14 cellular contexts compared by ENCODE assay signal in genomic region chr19:34787059-34787824, GRCh38. TPM values are rescaled to one million over a fixed set of nuclear protein-coding genes. Genes with fewer than 3 reads are reported as not detected.
DNase-seq lines count a peak whose midpoint lies in the region; ATAC-seq and TF ChIP-seq lines count a peak whose summit lies in the region.
"Had no signal": no experiment of that assay in that cellular context is flagged by ENCODE, and none has a peak within 500 bp of the region (broad histone marks: within the 10 kb centered on the region; RNA-seq: fewer than 3 reads in every experiment).

No MANE protein-coding gene starts in this region.

- no peak overlapping the region for H3K23ac ChIP-seq in trophoblast cell (ENCODE audit: low read length)

- no peak overlapping the region for H3K4ac ChIP-seq in trophoblast cell (ENCODE audit: low read depth, low read length)

- no peaks in the 10 kb centered on the region for H3K79me1 ChIP-seq in trophoblast cell (ENCODE audit: low read length)

- no peak for TF ChIP-seq POLR2A in spleen (IDR thresholded peaks at IDR 0.05)

- H3K9me3 ChIP-seq in heart right ventricle: no peaks in the 10 kb centered on the region
- H3K9me3 ChIP-seq in trophoblast cell (ENCODE audit: insufficient read depth, low read depth, low read length): peaks cover 13% of the 10 kb centered on the region
- peaks cover 0 to 9% (median 0%) of the 10 kb centered on the region in 8 donors for H3K9me3 ChIP-seq in spleen

- H3K18ac ChIP-seq in trophoblast cell (ENCODE audit: low read length): no peak overlapping the region

- no peak for DNase-seq in Right ventricle myocardium superior
- DNase-seq in cardiac septum (ENCODE audit: low spot score): no peak
- peak; percentile 66 for DNase-seq in DMS53 (lab: John Stamatoyannopoulos, UW)
- DNase-seq in heart right ventricle: no peak
- peak; percentile 40 to 51 for DNase-seq in trophoblast cell
- no peak for DNase-seq in medulla oblongata (ENCODE audit: extremely low spot score)
- no peak for DNase-seq in spleen
- DNase-seq: CD4-positive, alpha-beta memory T cell; COR-L47; DMS153; GF-D8; HCEC 1CT had no signal

- H3K79me2 ChIP-seq in trophoblast cell (ENCODE audit: control insufficient read depth, insufficient read depth, low read length, poor library complexity): no peaks in the 10 kb centered on the region

- H4K8ac ChIP-seq in trophoblast cell (ENCODE audit: low read depth, low read length): no peak overlapping the region

- H2AK5ac ChIP-seq in trophoblast cell (ENCODE audit: low read length): no peak overlapping the region

- H3K36me3 ChIP-seq in heart right ventricle: no peaks in the 10 kb centered on the region
- H3K36me3 ChIP-seq in trophoblast cell (ENCODE audit: control insufficient read depth in 1 of 2, insufficient read depth in 2 of 2, low read length in 2 of 2): no peaks in the 10 kb centered on the region
- no peaks in the 10 kb centered on the region for H3K36me3 ChIP-seq in spleen

- no peak overlapping the region for H3K14ac ChIP-seq in trophoblast cell (ENCODE audit: low read length)

- H3K4me1 ChIP-seq in heart right ventricle: no peaks in the 10 kb centered on the region
- H3K4me1 ChIP-seq in trophoblast cell (ENCODE audit: control insufficient read depth in 1 of 2, insufficient read depth in 2 of 2, low read length in 2 of 2): no peaks in the 10 kb centered on the region
- H3K4me1 ChIP-seq in spleen: no peaks in the 10 kb centered on the region

- no peak overlapping the region for H2BK5ac ChIP-seq in trophoblast cell (ENCODE audit: low read depth, low read length, poor library complexity)

- TF ChIP-seq CTCF in heart right ventricle (IDR thresholded peaks at IDR 0.05): no peak
- no peak for TF ChIP-seq CTCF in spleen (IDR thresholded peaks at IDR 0.05 in 8 of 11, conservative IDR thresholded peaks at IDR 0.05 in 3 of 11)

- H3K4me3 ChIP-seq in heart right ventricle (no peak overlapping the region), trophoblast cell (ENCODE audit: low read depth, low read length) (no peak overlapping the region), spleen (no peak overlapping the region)

- peaks cover 0 to 22% (median 5%) of the 10 kb centered on the region in 7 donors for H3K27me3 ChIP-seq in heart right ventricle
- no peaks in the 10 kb centered on the region for H3K27me3 ChIP-seq in trophoblast cell (ENCODE audit: insufficient read depth, low read length)
- no peaks in the 10 kb centered on the region for H3K27me3 ChIP-seq in spleen (replicated peaks in 1 of 7)

- no peak overlapping the region for H3K4me2 ChIP-seq in trophoblast cell (ENCODE audit: low read length)

- no peak overlapping the region for H2BK120ac ChIP-seq in trophoblast cell (ENCODE audit: insufficient read depth, low read length, poor library complexity)

- no peak overlapping the region for H4K12ac ChIP-seq in trophoblast cell (ENCODE audit: low read depth, low read length)

- no peak overlapping the region for H2BK12ac ChIP-seq in trophoblast cell (ENCODE audit: low read length)

- intact Hi-C loops in Right ventricle myocardium superior (cut with DNase I): no loop called here
- intact Hi-C loops in cardiac septum (cut with DNase I): no loop called here
- intact Hi-C loops in heart right ventricle (cut with DNase I): loop anchor here in 1 of 10 donors (10.0 kb wide), 1 partner anchor 128 kb away; no protein-coding TSS in a partner anchor
- intact Hi-C loops in spleen (cut with DNase I; ENCODE audit: low total_unique reads): no loop called here

- no peak overlapping the region for H4K91ac ChIP-seq in trophoblast cell (ENCODE audit: low read depth, low read length)

- no peak overlapping the region for H3K27ac ChIP-seq in heart right ventricle
- H3K27ac ChIP-seq in trophoblast cell (ENCODE audit: low read depth, low read length): no peak overlapping the region
- H3K27ac ChIP-seq in spleen: no peak overlapping the region
- H3K27ac ChIP-seq: C4-2B had no signal

- ATAC-seq in Right ventricle myocardium superior (ENCODE audit: poor library complexity): peak; percentile 88
- ATAC-seq in heart right ventricle: peak in 7 of 8 donors; percentile 28 to 73 (median 65)

- no peak overlapping the region for H2AFZ ChIP-seq in trophoblast cell (ENCODE audit: insufficient read depth, low read length, poor library complexity)

- 29 to 44% methylated on average over 3 of the region's 3 CpGs for WGBS in heart right ventricle, 2 donors
- no CpG with 5 or more reads among the region's 3 CpGs for WGBS in trophoblast cell (ENCODE audit: extremely low coverage, insufficient coverage, insufficient read length)
- 78 to 84% (median 79%) methylated on average over 3 of the region's 3 CpGs for WGBS in spleen, 5 donors

- no peak overlapping the region for H3K9ac ChIP-seq in trophoblast cell (ENCODE audit: low read length)

RNA-seq across cellular contexts. Expression of gene ZNF599, which starts 14.2 kb away (rescaled TPM):
- total RNA-seq in Right ventricle myocardium superior (3.6 TPM), cardiac septum (5.4 TPM), heart right ventricle (1 to 10 TPM; 2.6 to 5.0 (median 3.5) TPM), spleen (10 to 100 TPM in 1 of 7 donors, 1 to 10 TPM in 6; 3.3 to 10.5 (median 7.7) TPM)
- polyA plus RNA-seq in heart right ventricle (1 to 10 TPM; 3.0 to 4.3 TPM), spleen (1 to 10 TPM; 4.9 to 5.8 (median 4.9) TPM)
- polyA plus RNA-seq in trophoblast cell (2013): 3.0 and 3.2 TPM in 2 replicates

RNA-seq across cellular contexts. Expression of gene ZNF181, which starts 53.2 kb away (rescaled TPM):
- total RNA-seq in Right ventricle myocardium superior (22.0 TPM), cardiac septum (19.3 TPM), heart right ventricle (10 to 100 TPM; 16.4 to 27.6 (median 19.2) TPM), spleen (10 to 100 TPM in 6 of 7 donors, 1 to 10 TPM in 1; 7.9 to 36.5 (median 13.8) TPM)
- polyA plus RNA-seq in heart right ventricle (1 to 10 TPM; 6.2 to 8.5 TPM), spleen (10 to 100 TPM in 1 of 3 donors, 1 to 10 TPM in 2; 6.8 to 13.4 (median 7.2) TPM)
- polyA plus RNA-seq in trophoblast cell (2013): 3.0 and 4.1 TPM in 2 replicates
- total RNA-seq: A172 had no signal

Comparison
In these comparisons a context has a peak if more than half of its experiments do, and no peak if none do; other contexts are left out.
1. DNase-seq: peak in DMS53 (single experiment) and trophoblast cell (2 of 2); none in Right ventricle myocardium superior (single experiment), cardiac septum (single experiment), heart right ventricle (0 of 2), medulla oblongata (single experiment) and spleen (single experiment).